ENCODE assay signal across 10 cellular contexts in the genomic region with DNA sequence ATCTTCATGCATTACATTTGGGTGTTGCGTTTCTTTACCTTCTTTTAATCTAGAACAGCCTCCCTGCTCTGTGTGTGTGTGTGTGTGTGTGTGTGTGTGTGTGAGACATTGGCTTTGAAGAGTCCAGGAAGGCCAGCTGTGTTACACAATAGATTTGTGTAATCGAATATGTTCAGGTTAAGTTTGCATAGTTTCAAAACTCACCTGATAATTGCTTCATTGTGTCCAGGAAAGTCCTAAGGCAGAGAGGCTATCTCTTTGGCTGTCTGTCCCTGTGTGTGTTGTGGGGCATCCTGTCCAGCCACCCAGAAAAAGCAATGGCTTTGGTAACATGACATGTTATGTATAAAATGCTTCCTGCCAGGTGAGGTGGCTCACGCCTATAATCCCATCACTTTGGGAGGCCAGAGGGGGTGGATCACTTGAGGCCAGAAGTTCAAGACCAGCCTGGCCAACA. TPM values are rescaled to one million over a fixed set of nuclear protein-coding genes. Genes with fewer than 3 reads are reported as not detected.
A peak's percentile ranks its signal among the peaks of the same experiment; 100 is the strongest.
DNase-seq lines count a peak whose midpoint lies in the region; ATAC-seq lines count a peak whose summit lies in the region.
"Had no signal": no experiment of that assay in that cellular context is flagged by ENCODE, and none has a peak within 500 bp of the region (broad histone marks: within the 10 kb centered on the region; RNA-seq: fewer than 3 reads in every experiment).

No MANE protein-coding gene starts in this region.

- H3K27me3 ChIP-seq in thymus (ENCODE audit: control insufficient read depth, insufficient read depth) = no peaks in the 10 kb centered on the region

- 94% methylated on average over 3 of the region's 3 CpGs for WGBS in thymus

- peaks cover 71% of the 10 kb centered on the region for H3K4me1 Mint-ChIP-seq in activated naive CD4-positive, alpha-beta T cell treated with anti-CD3 and anti-CD28 coated beads, Interleukin-2, amount 50 U/mL, for 24 hours
- H3K4me1 Mint-ChIP-seq in activated naive CD4-positive, alpha-beta T cell treated with anti-CD3 and anti-CD28 coated beads, Interleukin-2, amount 10 ng/mL, durations not matched to agents 7 days and 5 days = peaks cover 56% of the 10 kb centered on the region

- peak overlapping the region; percentile 97 for H3K27ac Mint-ChIP-seq in activated naive CD4-positive, alpha-beta T cell treated with anti-CD3 and anti-CD28 coated beads, Interleukin-2, amount 50 U/mL, for 24 hours
- no peak overlapping the region for H3K27ac Mint-ChIP-seq in activated naive CD4-positive, alpha-beta T cell treated with anti-CD3 and anti-CD28 coated beads, Interleukin-2, amount 10 ng/mL, durations not matched to agents 7 days and 5 days

- CTCF ChIA-PET in activated naive CD4-positive, alpha-beta T cell treated with anti-CD3 and anti-CD28 coated beads, Interleukin-2, amount 10 ng/mL, durations not matched to agents 7 days and 5 days (lab: Charles Lee) = no interaction called here

- peak overlapping the region; percentile 46 for H3K27ac ChIP-seq in thymus (ENCODE audit: low read depth)

- no peaks in the 10 kb centered on the region for H3K27me3 Mint-ChIP-seq in activated naive CD4-positive, alpha-beta T cell treated with anti-CD3 and anti-CD28 coated beads, Interleukin-2, amount 50 U/mL, for 24 hours
- H3K27me3 Mint-ChIP-seq in activated naive CD4-positive, alpha-beta T cell treated with anti-CD3 and anti-CD28 coated beads, Interleukin-2, amount 10 ng/mL, durations not matched to agents 7 days and 5 days = no peaks in the 10 kb centered on the region

- H3K4me3 ChIP-seq in thymus (ENCODE audit: low read length) = no peak overlapping the region

- no peaks in the 10 kb centered on the region for H3K36me3 ChIP-seq in thymus (ENCODE audit: control insufficient read depth, insufficient read depth)

- DNase-seq in activated naive CD4-positive, alpha-beta T cell treated with anti-CD3 and anti-CD28 coated beads, Interleukin-2, amount 10 ng/mL, durations not matched to agents 7 days and 5 days = no peak
- DNase-seq in SW480 (ENCODE audit: low spot score) (peak; percentile 32), left lobe of liver (ENCODE audit: low spot score) (peak; percentile 81), midbrain (lab: John Stamatoyannopoulos, UW) (no peak), medulla oblongata (ENCODE audit: extremely low spot score) (no peak)
- DNase-seq: C1 segment of cervical spinal cord, NCI-H2081 treated with DMSO at 0.1 percent for 48 hours had no signal

- peaks cover 3% of the 10 kb centered on the region for H3K36me3 Mint-ChIP-seq in activated naive CD4-positive, alpha-beta T cell treated with anti-CD3 and anti-CD28 coated beads, Interleukin-2, amount 50 U/mL, for 24 hours
- H3K36me3 Mint-ChIP-seq in activated naive CD4-positive, alpha-beta T cell treated with anti-CD3 and anti-CD28 coated beads, Interleukin-2, amount 10 ng/mL, durations not matched to agents 7 days and 5 days = peaks cover 8% of the 10 kb centered on the region

- peak overlapping the region; percentile 5 for H3K4me3 Mint-ChIP-seq in activated naive CD4-positive, alpha-beta T cell treated with anti-CD3 and anti-CD28 coated beads, Interleukin-2, amount 50 U/mL, for 24 hours
- H3K4me3 Mint-ChIP-seq in activated naive CD4-positive, alpha-beta T cell treated with anti-CD3 and anti-CD28 coated beads, Interleukin-2, amount 10 ng/mL, durations not matched to agents 7 days and 5 days = no peak overlapping the region

- no peaks in the 10 kb centered on the region for H3K9me3 Mint-ChIP-seq in activated naive CD4-positive, alpha-beta T cell treated with anti-CD3 and anti-CD28 coated beads, Interleukin-2, amount 50 U/mL, for 24 hours
- no peaks in the 10 kb centered on the region for H3K9me3 Mint-ChIP-seq in activated naive CD4-positive, alpha-beta T cell treated with anti-CD3 and anti-CD28 coated beads, Interleukin-2, amount 10 ng/mL, durations not matched to agents 7 days and 5 days

- ATAC-seq in left lobe of liver (peak; percentile 78), GM18520 (IDR thresholded peaks at IDR 0.05; ENCODE audit: unreplicated experiment) (no peak)

- no peaks in the 10 kb centered on the region for H3K9me3 ChIP-seq in thymus (ENCODE audit: control insufficient read depth)

- H3K4me1 ChIP-seq in thymus (ENCODE audit: control insufficient read depth, insufficient read depth, low read length) = peaks cover 15% of the 10 kb centered on the region

RNA-seq across cellular contexts. Expression of a gene that starts 37.5 kb away (rescaled TPM):
- 6.7 TPM for total RNA-seq in left lobe of liver
- polyA plus RNA-seq in thymus = 21.9 TPM

Comparison
In these comparisons a context has a peak if more than half of its experiments do, and no peak if none do; other contexts are left out.
1. DNase-seq: peak in SW480 (single experiment) and left lobe of liver (single experiment); none in activated naive CD4-positive, alpha-beta T cell treated with anti-CD3 and anti-CD28 coated beads, Interleukin-2, amount 10 ng/mL, durations not matched to agents 7 days and 5 days (single experiment), midbrain (single experiment) and medulla oblongata (single experiment).